ENCODE assay signal across 1 cellular context in the genomic region with DNA sequence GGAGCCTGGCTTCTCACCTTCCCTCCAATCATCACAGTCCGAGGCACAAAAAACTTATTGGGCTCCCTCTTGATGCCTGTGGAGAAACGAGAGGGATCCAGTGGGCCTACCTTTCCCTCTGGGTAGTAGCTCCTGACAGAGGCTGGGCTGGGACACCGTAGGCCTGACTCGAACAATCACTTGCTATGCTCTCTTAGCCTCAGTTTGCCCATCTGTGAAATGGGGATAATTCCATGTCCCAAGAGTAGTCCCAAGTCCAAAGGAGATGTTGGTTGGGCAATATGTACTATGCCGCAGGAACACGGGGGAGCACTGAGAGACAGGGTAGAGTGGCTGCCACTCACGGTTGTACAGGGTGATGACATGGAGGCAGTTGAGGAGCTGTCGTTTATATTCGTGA.
A peak's percentile ranks its signal among the peaks of the same experiment; 100 is the strongest.
TF ChIP-seq lines count a peak whose summit lies in the region.

No MANE protein-coding gene starts in this region.

TF ChIP-seq in K562, 482 proteins besides CTCF, POLR2A, EP300 and RAD21:
- TF ChIP-seq, protein P1, sequence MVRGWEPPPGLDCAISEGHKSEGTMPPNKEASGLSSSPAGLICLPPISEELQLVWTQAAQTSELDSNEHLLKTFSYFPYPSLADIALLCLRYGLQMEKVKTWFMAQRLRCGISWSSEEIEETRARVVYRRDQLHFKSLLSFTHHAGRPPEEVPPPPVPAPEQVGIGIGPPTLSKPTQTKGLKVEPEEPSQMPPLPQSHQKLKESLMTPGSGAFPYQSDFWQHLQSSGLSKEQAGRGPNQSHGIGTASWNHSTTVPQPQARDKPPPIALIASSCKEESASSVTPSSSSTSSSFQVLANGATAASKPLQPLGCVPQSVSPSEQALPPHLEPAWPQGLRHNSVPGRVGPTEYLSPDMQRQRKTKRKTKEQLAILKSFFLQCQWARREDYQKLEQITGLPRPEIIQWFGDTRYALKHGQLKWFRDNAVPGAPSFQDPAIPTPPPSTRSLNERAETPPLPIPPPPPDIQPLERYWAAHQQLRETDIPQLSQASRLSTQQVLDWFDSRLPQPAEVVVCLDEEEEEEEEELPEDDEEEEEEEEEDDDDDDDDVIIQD (CRISPR knock-in tag; IDR thresholded peaks at IDR 0.05), result no peak
- TF ChIP-seq HDAC1 (IDR thresholded peaks at IDR 0.05) (0 out of 4 replicates have a peak, but pooled peaks of 1 of the 2 experiments have one; percentile 21), BCOR (IDR thresholded peaks at IDR 0.05) (peak; percentile 98), DMBX1 (CRISPR knock-in tag; IDR thresholded peaks at IDR 0.05; ENCODE audit: borderline replicate concordance) (no peak), RBM25 (IDR thresholded peaks at IDR 0.05; ENCODE audit: low read depth, low read length, severe bottlenecking) (peak; percentile 96), ZNF696 (CRISPR knock-in tag; conservative IDR thresholded peaks at IDR 0.05) (no peak), PHF20 (IDR thresholded peaks at IDR 0.05; ENCODE audit: partially characterized antibody) (peak; percentile 55), CHD2 (IDR thresholded peaks at IDR 0.05; ENCODE audit: low read depth, low read length) (no peak), SMARCA5 (IDR thresholded peaks at IDR 0.05) (peak; percentile 85; the same call in 1 of the 2 replicates), HDAC3 (IDR thresholded peaks at IDR 0.05; ENCODE audit: borderline replicate concordance, partially characterized antibody) (no peak), HLTF (IDR thresholded peaks at IDR 0.05) (no peak), ZNF232 (CRISPR knock-in tag; IDR thresholded peaks at IDR 0.05) (no peak), TEAD4 (IDR thresholded peaks at IDR 0.05; ENCODE audit: low read length) (no peak), TEAD4 (CRISPR knock-in tag; IDR thresholded peaks at IDR 0.05; ENCODE audit: borderline replicate concordance) (no peak), NFE2L1 (tag; IDR thresholded peaks at IDR 0.05; ENCODE audit: borderline replicate concordance, low read depth) (no peak), SMC3 (conservative IDR thresholded peaks at IDR 0.05; ENCODE audit: insufficient read depth, low read depth, low read length) (no peak), FOSL1 (tag; conservative IDR thresholded peaks at IDR 0.05) (no peak), CHD4 (IDR thresholded peaks at IDR 0.05; ENCODE audit: insufficient read depth, insufficient replicate concordance, low read depth, low read length, poor library complexity, severe bottlenecking) (peak; percentile 63), CBX3 (IDR thresholded peaks at IDR 0.05; ENCODE audit: borderline replicate concordance in 1 of 2, low read length in 2 of 2) (peak in 1 of 2 experiments; percentile 52; a peak in 1 of 3 replicates), MAZ (CRISPR knock-in tag; conservative IDR thresholded peaks at IDR 0.05 in 1 of 2, IDR thresholded peaks at IDR 0.05 in 1 of 2) (no peak), HDAC2 (IDR thresholded peaks at IDR 0.05) (peak; percentile 84), ZNF12 (CRISPR knock-in tag; IDR thresholded peaks at IDR 0.05) (no peak), CBX1 (IDR thresholded peaks at IDR 0.05; ENCODE audit: low read depth) (peak; percentile 74; the same call in 1 of the 2 replicates), FOXP1 (CRISPR knock-in tag; IDR thresholded peaks at IDR 0.05) (no peak), TAL1 (IDR thresholded peaks at IDR 0.05) (no peak), ZNF764 (CRISPR knock-in tag; IDR thresholded peaks at IDR 0.05; ENCODE audit: low read depth) (no peak), ZBTB8A (IDR thresholded peaks at IDR 0.05; ENCODE audit: partially characterized antibody) (no peak), RBM14 (IDR thresholded peaks at IDR 0.05; ENCODE audit: borderline replicate concordance, insufficient read depth, low read depth, low read length) (no peak), ADNP (tag; IDR thresholded peaks at IDR 0.05) (peak; percentile 92), KDM1A (IDR thresholded peaks at IDR 0.05) (peak; percentile 82 to 93), RBM39 (optimal IDR thresholded peaks at IDR 0.05; ENCODE audit: low read depth, low read length) (no peak), RCOR1 (IDR thresholded peaks at IDR 0.05; ENCODE audit: borderline replicate concordance in 1 of 2, low read depth in 2 of 2, low read length in 2 of 2) (peak; percentile 45 to 89; a peak in 3 of 4 replicates), RBM34 (IDR thresholded peaks at IDR 0.05; ENCODE audit: borderline replicate concordance, insufficient read depth, low read length) (no peak), MTA3 (IDR thresholded peaks at IDR 0.05; ENCODE audit: borderline replicate concordance) (no peak)
- TF ChIP-seq, protein P2, sequence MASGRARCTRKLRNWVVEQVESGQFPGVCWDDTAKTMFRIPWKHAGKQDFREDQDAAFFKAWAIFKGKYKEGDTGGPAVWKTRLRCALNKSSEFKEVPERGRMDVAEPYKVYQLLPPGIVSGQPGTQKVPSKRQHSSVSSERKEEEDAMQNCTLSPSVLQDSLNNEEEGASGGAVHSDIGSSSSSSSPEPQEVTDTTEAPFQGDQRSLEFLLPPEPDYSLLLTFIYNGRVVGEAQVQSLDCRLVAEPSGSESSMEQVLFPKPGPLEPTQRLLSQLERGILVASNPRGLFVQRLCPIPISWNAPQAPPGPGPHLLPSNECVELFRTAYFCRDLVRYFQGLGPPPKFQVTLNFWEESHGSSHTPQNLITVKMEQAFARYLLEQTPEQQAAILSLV (tag; IDR thresholded peaks at IDR 0.05), result no peak
- TF ChIP-seq, protein P3, sequence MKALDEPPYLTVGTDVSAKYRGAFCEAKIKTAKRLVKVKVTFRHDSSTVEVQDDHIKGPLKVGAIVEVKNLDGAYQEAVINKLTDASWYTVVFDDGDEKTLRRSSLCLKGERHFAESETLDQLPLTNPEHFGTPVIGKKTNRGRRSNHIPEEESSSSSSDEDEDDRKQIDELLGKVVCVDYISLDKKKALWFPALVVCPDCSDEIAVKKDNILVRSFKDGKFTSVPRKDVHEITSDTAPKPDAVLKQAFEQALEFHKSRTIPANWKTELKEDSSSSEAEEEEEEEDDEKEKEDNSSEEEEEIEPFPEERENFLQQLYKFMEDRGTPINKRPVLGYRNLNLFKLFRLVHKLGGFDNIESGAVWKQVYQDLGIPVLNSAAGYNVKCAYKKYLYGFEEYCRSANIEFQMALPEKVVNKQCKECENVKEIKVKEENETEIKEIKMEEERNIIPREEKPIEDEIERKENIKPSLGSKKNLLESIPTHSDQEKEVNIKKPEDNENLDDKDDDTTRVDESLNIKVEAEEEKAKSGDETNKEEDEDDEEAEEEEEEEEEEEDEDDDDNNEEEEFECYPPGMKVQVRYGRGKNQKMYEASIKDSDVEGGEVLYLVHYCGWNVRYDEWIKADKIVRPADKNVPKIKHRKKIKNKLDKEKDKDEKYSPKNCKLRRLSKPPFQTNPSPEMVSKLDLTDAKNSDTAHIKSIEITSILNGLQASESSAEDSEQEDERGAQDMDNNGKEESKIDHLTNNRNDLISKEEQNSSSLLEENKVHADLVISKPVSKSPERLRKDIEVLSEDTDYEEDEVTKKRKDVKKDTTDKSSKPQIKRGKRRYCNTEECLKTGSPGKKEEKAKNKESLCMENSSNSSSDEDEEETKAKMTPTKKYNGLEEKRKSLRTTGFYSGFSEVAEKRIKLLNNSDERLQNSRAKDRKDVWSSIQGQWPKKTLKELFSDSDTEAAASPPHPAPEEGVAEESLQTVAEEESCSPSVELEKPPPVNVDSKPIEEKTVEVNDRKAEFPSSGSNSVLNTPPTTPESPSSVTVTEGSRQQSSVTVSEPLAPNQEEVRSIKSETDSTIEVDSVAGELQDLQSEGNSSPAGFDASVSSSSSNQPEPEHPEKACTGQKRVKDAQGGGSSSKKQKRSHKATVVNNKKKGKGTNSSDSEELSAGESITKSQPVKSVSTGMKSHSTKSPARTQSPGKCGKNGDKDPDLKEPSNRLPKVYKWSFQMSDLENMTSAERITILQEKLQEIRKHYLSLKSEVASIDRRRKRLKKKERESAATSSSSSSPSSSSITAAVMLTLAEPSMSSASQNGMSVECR (CRISPR knock-in tag; IDR thresholded peaks at IDR 0.05), result no peak
- TF ChIP-seq, protein P4, sequence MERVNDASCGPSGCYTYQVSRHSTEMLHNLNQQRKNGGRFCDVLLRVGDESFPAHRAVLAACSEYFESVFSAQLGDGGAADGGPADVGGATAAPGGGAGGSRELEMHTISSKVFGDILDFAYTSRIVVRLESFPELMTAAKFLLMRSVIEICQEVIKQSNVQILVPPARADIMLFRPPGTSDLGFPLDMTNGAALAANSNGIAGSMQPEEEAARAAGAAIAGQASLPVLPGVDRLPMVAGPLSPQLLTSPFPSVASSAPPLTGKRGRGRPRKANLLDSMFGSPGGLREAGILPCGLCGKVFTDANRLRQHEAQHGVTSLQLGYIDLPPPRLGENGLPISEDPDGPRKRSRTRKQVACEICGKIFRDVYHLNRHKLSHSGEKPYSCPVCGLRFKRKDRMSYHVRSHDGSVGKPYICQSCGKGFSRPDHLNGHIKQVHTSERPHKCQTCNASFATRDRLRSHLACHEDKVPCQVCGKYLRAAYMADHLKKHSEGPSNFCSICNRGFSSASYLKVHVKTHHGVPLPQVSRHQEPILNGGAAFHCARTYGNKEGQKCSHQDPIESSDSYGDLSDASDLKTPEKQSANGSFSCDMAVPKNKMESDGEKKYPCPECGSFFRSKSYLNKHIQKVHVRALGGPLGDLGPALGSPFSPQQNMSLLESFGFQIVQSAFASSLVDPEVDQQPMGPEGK (CRISPR knock-in tag; IDR thresholded peaks at IDR 0.05; ENCODE audit: borderline replicate concordance), result no peak
- TF ChIP-seq, protein P5, sequence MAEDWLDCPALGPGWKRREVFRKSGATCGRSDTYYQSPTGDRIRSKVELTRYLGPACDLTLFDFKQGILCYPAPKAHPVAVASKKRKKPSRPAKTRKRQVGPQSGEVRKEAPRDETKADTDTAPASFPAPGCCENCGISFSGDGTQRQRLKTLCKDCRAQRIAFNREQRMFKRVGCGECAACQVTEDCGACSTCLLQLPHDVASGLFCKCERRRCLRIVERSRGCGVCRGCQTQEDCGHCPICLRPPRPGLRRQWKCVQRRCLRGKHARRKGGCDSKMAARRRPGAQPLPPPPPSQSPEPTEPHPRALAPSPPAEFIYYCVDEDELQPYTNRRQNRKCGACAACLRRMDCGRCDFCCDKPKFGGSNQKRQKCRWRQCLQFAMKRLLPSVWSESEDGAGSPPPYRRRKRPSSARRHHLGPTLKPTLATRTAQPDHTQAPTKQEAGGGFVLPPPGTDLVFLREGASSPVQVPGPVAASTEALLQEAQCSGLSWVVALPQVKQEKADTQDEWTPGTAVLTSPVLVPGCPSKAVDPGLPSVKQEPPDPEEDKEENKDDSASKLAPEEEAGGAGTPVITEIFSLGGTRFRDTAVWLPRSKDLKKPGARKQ (CRISPR knock-in tag; IDR thresholded peaks at IDR 0.05), result no peak
- TF ChIP-seq, protein P6, sequence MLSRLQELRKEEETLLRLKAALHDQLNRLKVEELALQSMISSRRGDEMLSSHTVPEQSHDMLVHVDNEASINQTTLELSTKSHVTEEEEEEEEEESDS (CRISPR knock-in tag; IDR thresholded peaks at IDR 0.05), result no peak
- TF ChIP-seq, protein P7, sequence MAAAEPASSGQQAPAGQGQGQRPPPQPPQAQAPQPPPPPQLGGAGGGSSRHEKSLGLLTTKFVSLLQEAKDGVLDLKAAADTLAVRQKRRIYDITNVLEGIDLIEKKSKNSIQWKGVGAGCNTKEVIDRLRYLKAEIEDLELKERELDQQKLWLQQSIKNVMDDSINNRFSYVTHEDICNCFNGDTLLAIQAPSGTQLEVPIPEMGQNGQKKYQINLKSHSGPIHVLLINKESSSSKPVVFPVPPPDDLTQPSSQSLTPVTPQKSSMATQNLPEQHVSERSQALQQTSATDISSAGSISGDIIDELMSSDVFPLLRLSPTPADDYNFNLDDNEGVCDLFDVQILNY (CRISPR knock-in tag; IDR thresholded peaks at IDR 0.05), result no peak
- TF ChIP-seq, protein P8, sequence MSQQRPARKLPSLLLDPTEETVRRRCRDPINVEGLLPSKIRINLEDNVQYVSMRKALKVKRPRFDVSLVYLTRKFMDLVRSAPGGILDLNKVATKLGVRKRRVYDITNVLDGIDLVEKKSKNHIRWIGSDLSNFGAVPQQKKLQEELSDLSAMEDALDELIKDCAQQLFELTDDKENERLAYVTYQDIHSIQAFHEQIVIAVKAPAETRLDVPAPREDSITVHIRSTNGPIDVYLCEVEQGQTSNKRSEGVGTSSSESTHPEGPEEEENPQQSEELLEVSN (IDR thresholded peaks at IDR 0.05; ENCODE audit: borderline replicate concordance in 1 of 2, extremely low read depth in 1 of 2, insufficient read depth in 1 of 2, insufficient read length in 1 of 2, low read depth in 1 of 2, low read length in 1 of 2, poor library complexity in 1 of 2, severe bottlenecking in 1 of 2), result no peak
